ENCODE assay signal across 9 cellular contexts in the genomic region with DNA sequence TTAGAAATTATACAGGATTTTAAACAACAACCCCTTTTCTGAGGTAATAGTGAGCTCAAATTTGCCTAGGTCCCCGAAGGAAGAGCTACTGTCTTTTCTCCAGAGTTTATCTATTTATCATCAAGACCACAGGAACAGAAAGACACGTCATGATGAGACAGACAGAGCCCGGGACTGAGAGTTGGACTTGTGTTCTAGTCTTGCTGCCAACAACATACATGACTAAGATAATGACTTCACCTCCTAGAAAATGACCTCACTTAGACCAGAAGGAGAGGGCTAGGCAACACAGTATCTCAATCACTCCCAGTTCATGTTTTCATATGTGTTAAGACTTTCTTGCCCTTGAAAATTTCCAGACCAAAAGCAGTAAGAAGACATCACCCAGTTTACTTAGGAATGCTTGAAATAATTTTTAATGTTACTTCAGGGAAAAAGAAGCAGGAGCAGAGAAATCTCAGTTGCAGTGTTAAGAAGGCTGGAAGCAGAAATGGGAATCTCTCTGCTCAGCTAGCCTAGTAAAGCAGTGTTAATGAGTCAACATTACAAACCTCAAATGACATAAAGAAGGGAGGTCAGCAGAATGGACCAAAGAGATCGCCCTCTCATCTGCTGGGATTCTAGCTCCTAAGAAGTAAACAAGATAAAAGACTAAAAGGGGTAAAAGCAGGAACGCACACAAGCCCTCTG. TPM values are rescaled to one million over a fixed set of nuclear protein-coding genes. Genes with fewer than 3 reads are reported as not detected.
A peak's percentile ranks its signal among the peaks of the same experiment; 100 is the strongest.
DNase-seq lines count a peak whose midpoint lies in the region; ATAC-seq and TF ChIP-seq lines count a peak whose summit lies in the region.
"Had no signal": no experiment of that assay in that cellular context is flagged by ENCODE, and none has a peak within 500 bp of the region (broad histone marks: within the 10 kb centered on the region; RNA-seq: fewer than 3 reads in every experiment).

No MANE protein-coding gene starts in this region.

- H3K79me2 ChIP-seq in hepatocyte, result peaks cover 89% of the 10 kb centered on the region

- TF ChIP-seq CTCF in adrenal gland (IDR thresholded peaks at IDR 0.05), result no peak
- TF ChIP-seq CTCF in hepatocyte (IDR thresholded peaks at IDR 0.05; ENCODE audit: poor library complexity), result no peak
- TF ChIP-seq CTCF in tibial artery (IDR thresholded peaks at IDR 0.05), result no peak

- H3K36me3 ChIP-seq in adrenal gland (replicated peaks in 1 of 2), result no peaks in the 10 kb centered on the region
- no peaks in the 10 kb centered on the region for H3K36me3 ChIP-seq in hepatocyte (replicated peaks; ENCODE audit: insufficient read depth, low read depth)
- no peaks in the 10 kb centered on the region for H3K36me3 ChIP-seq in tibial artery

- peak overlapping the region; percentile 40 for H3K4me2 ChIP-seq in hepatocyte

- no peaks in the 10 kb centered on the region for H4K20me1 ChIP-seq in hepatocyte (ENCODE audit: insufficient read depth, poor library complexity, severe bottlenecking)

- no peak overlapping the region for H3K4me3 ChIP-seq in adrenal gland
- H3K4me3 ChIP-seq in hepatocyte, result no peak overlapping the region
- H3K4me3 ChIP-seq in tibial artery, result no peak overlapping the region

- peak; percentile 57 for ATAC-seq in HG03432 (IDR thresholded peaks at IDR 0.05; ENCODE audit: unreplicated experiment)
- ATAC-seq in HG02588 (IDR thresholded peaks at IDR 0.05; ENCODE audit: unreplicated experiment), result no peak
- no peak for ATAC-seq in HG02642 (IDR thresholded peaks at IDR 0.05; ENCODE audit: poor library complexity, unreplicated experiment)
- no peak for ATAC-seq in GM19324 (IDR thresholded peaks at IDR 0.05; ENCODE audit: low FRiP score, unreplicated experiment)

- no peak overlapping the region for H2AFZ ChIP-seq in hepatocyte

- H3K4me1 ChIP-seq in adrenal gland (replicated peaks in 1 of 2), result peaks cover 34 to 57% of the 10 kb centered on the region in 2 donors
- H3K4me1 ChIP-seq in hepatocyte (ENCODE audit: insufficient read depth), result peaks cover 62% of the 10 kb centered on the region
- H3K4me1 ChIP-seq in tibial artery, result peaks cover 0 to 100% (median 66%) of the 10 kb centered on the region in 4 donors

- peak overlapping the region in 3 of 5 donors; percentile 60 to 71 (median 61) for H3K27ac ChIP-seq in adrenal gland
- peak overlapping the region; percentile 71 for H3K27ac ChIP-seq in hepatocyte
- peak overlapping the region; percentile 78 to 80 for H3K27ac ChIP-seq in tibial artery

- peak; percentile 35 to 69 (median 60) for DNase-seq in adrenal gland
- peak; percentile 53 for DNase-seq in hepatocyte (ENCODE audit: low spot score)
- peak in 1 of 2 donors; percentile 59 for DNase-seq in tibial artery
- no peak for DNase-seq in NCI-H2029 treated with DMSO at 0.1 percent for 48 hours (lab: John Stamatoyannopoulos, UW)
- DNase-seq: central memory CD4-positive, alpha-beta T cell had no signal

- no peak for TF ChIP-seq POLR2A in adrenal gland (IDR thresholded peaks at IDR 0.05)

- H3K9me3 ChIP-seq in adrenal gland (replicated peaks in 1 of 3), result no peaks in the 10 kb centered on the region
- no peaks in the 10 kb centered on the region for H3K9me3 ChIP-seq in hepatocyte (ENCODE audit: low read depth)
- no peaks in the 10 kb centered on the region for H3K9me3 ChIP-seq in tibial artery

- 47 to 60% (median 52%) methylated on average over 5 of the region's 5 CpGs for WGBS in adrenal gland, 4 donors
- WGBS in hepatocyte (ENCODE audit: low lambda C conversion rate, missing lambda C conversion rate), result 47% methylated on average over 5 of the region's 5 CpGs

- H3K27me3 ChIP-seq in adrenal gland, result no peaks in the 10 kb centered on the region
- no peaks in the 10 kb centered on the region for H3K27me3 ChIP-seq in hepatocyte
- H3K27me3 ChIP-seq in tibial artery, result no peaks in the 10 kb centered on the region

- H3K9me2 ChIP-seq in hepatocyte (replicated peaks; ENCODE audit: insufficient read depth), result no peaks in the 10 kb centered on the region

- intact Hi-C loops in adrenal gland (cut with DNase I), result no loop called here
- intact Hi-C loops in tibial artery (cut with DNase I; ENCODE audit: low total_unique reads), result no loop called here

RNA-seq across cellular contexts. Expression of gene PDGFC, which starts 24.9 kb away (rescaled TPM):
- 10 to 100 TPM; 32.2 to 77.2 (median 51.6) TPM for total RNA-seq in adrenal gland
- polyA plus RNA-seq in adrenal gland, result 10 to 100 TPM in 1 of 3 donors, 1 to 10 TPM in 2; 6.0 to 18.2 (median 7.6) TPM
- 58.7 and 63.3 TPM in 2 replicates for total RNA-seq in hepatocyte
- 30.2 and 35.5 TPM in 2 replicates for polyA plus RNA-seq in hepatocyte
